ENCODE assay signal across 1 cellular context in genomic region chr3:156760333-156760732, GRCh38.
TF ChIP-seq lines count a peak whose summit lies in the region.

No MANE protein-coding gene starts in this region.

TF ChIP-seq in K562, 482 proteins besides CTCF, POLR2A, EP300 and RAD21 (continued from another document):
- TF ChIP-seq, protein P1, sequence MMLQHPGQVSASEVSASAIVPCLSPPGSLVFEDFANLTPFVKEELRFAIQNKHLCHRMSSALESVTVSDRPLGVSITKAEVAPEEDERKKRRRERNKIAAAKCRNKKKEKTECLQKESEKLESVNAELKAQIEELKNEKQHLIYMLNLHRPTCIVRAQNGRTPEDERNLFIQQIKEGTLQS (IDR thresholded peaks at IDR 0.05): no peak
- TF ChIP-seq, protein P1 (CRISPR knock-in tag; conservative IDR thresholded peaks at IDR 0.05): no peak
- TF ChIP-seq ZNF431 (CRISPR knock-in tag; IDR thresholded peaks at IDR 0.05) (no peak), CREM (IDR thresholded peaks at IDR 0.05; ENCODE audit: low read depth) (no peak), TRIM28 (IDR thresholded peaks at IDR 0.05) (no peak), NEUROD1 (IDR thresholded peaks at IDR 0.05; ENCODE audit: borderline replicate concordance, low read depth, low read length, partially characterized antibody) (no peak), TCF3 (CRISPR knock-in tag; IDR thresholded peaks at IDR 0.05) (peak; percentile 53), POLR2H (tag; IDR thresholded peaks at IDR 0.05; ENCODE audit: low read depth) (no peak), ZBTB7A (IDR thresholded peaks at IDR 0.05; ENCODE audit: borderline replicate concordance, control insufficient read depth, low read depth, low read length) (no peak), CEBPG (CRISPR knock-in tag; IDR thresholded peaks at IDR 0.05) (no peak), CEBPG (tag; conservative IDR thresholded peaks at IDR 0.05 in 1 of 2, IDR thresholded peaks at IDR 0.05 in 1 of 2) (no peak)
TF ChIP-seq in K562: peak in this region for 19.
